In the genomic region with DNA sequence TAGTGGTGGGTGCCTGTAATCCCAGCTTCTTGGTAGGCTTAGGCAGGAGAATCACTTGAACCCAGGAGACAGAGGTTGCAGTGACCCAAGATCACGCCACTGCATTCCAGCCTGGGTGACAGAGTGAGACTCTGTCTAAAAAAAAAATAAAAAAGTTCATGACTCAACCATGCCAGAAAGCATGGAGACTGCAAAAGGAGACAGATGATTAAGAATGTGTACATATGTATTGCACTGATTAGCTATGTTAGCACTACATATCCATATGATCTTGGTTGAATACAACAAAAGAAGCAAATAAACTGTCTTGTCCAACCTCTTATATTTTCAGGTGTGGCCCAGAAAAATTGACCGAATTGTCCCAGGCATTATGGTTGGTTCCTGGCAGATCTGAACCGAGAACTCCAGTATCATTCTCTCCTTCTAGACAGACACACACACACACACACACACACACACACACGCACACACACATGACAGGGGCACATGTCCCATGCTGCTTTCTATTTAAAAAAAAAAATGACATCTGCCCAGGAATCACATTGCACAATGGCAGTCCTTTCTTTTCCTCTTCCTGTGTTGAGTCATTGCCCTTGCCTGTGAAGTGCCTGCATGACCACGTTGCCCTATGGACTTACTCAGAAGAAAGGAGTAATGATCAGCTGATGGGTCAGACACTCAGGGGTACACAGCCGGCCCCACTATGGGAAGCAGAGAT, we compare ENCODE assay signal across 1 cellular context.
A peak's percentile ranks its signal among the peaks of the same experiment; 100 is the strongest.
TF ChIP-seq lines count a peak whose summit lies in the region.

No MANE protein-coding gene starts in this region.

TF ChIP-seq in HepG2, 621 proteins besides CTCF, POLR2A, EP300 and RAD21 (continued from another document and continues in another):
- no peak for TF ChIP-seq ETS1 (CRISPR knock-in tag; IDR thresholded peaks at IDR 0.05)
- TF ChIP-seq SP5 (CRISPR knock-in tag; IDR thresholded peaks at IDR 0.05; ENCODE audit: borderline replicate concordance, low read depth): no peak
- no peak for TF ChIP-seq ZNF142 (CRISPR knock-in tag; IDR thresholded peaks at IDR 0.05)
- TF ChIP-seq NFIC (IDR thresholded peaks at IDR 0.05; ENCODE audit: low read length): peak; percentile 39; the same call in 1 of the 2 replicates
- no peak for TF ChIP-seq MZF1 (CRISPR knock-in tag; IDR thresholded peaks at IDR 0.05; ENCODE audit: borderline replicate concordance)
- no peak for TF ChIP-seq ZNF263 (CRISPR knock-in tag; IDR thresholded peaks at IDR 0.05)
- no peak for TF ChIP-seq ZFP91 (CRISPR knock-in tag; IDR thresholded peaks at IDR 0.05; ENCODE audit: borderline replicate concordance)
- TF ChIP-seq ZNF44 (CRISPR knock-in tag; IDR thresholded peaks at IDR 0.05): no peak
- no peak for TF ChIP-seq GZF1 (CRISPR knock-in tag; IDR thresholded peaks at IDR 0.05)
- TF ChIP-seq, protein P1, sequence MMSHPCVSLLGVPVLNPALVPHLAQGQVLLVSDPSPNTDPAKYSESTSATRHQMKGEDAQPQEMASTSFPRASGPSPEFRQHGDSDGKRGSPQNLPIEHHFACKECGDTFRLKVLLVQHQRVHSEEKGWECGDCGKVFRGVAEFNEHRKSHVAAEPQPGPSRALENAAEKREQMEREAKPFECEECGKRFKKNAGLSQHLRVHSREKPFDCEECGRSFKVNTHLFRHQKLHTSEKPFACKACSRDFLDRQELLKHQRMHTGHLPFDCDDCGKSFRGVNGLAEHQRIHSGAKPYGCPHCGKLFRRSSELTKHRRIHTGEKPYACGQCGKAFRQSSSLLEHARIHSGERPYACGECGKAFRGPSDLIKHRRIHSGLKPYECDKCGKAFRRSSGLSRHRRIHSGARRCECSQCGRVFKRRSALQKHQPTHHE (CRISPR knock-in tag; IDR thresholded peaks at IDR 0.05; ENCODE audit: borderline replicate concordance): no peak
- no peak for TF ChIP-seq KMT2A (CRISPR knock-in tag; IDR thresholded peaks at IDR 0.05)
- peak; percentile 38; the same call in 1 of the 2 replicates for TF ChIP-seq SIN3A (IDR thresholded peaks at IDR 0.05; ENCODE audit: borderline replicate concordance, low read depth, low read length)
- no peak for TF ChIP-seq ATF7 (IDR thresholded peaks at IDR 0.05)
- TF ChIP-seq ATF7 (CRISPR knock-in tag; IDR thresholded peaks at IDR 0.05): no peak
- TF ChIP-seq, protein P2, sequence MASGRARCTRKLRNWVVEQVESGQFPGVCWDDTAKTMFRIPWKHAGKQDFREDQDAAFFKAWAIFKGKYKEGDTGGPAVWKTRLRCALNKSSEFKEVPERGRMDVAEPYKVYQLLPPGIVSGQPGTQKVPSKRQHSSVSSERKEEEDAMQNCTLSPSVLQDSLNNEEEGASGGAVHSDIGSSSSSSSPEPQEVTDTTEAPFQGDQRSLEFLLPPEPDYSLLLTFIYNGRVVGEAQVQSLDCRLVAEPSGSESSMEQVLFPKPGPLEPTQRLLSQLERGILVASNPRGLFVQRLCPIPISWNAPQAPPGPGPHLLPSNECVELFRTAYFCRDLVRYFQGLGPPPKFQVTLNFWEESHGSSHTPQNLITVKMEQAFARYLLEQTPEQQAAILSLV (CRISPR knock-in tag; IDR thresholded peaks at IDR 0.05; ENCODE audit: borderline replicate concordance): no peak
- no peak for TF ChIP-seq RBAK (CRISPR knock-in tag; IDR thresholded peaks at IDR 0.05)
- no peak for TF ChIP-seq GABPA (IDR thresholded peaks at IDR 0.05; ENCODE audit: low read depth, low read length)
- peak; percentile 73; the same call in 1 of the 2 replicates for TF ChIP-seq GABPA (CRISPR knock-in tag; IDR thresholded peaks at IDR 0.05; ENCODE audit: low read depth)
- TF ChIP-seq MLLT10 (CRISPR knock-in tag; IDR thresholded peaks at IDR 0.05): no peak
- no peak for TF ChIP-seq ZNF740 (CRISPR knock-in tag; IDR thresholded peaks at IDR 0.05)
- TF ChIP-seq CAMTA2 (CRISPR knock-in tag; IDR thresholded peaks at IDR 0.05; ENCODE audit: borderline replicate concordance): no peak
- no peak for TF ChIP-seq MBD4 (IDR thresholded peaks at IDR 0.05; ENCODE audit: borderline replicate concordance, low read length)
- no peak for TF ChIP-seq NFYC (CRISPR knock-in tag; IDR thresholded peaks at IDR 0.05)
- no peak for TF ChIP-seq MTA3 (CRISPR knock-in tag; IDR thresholded peaks at IDR 0.05)
- 0 out of 2 replicates have a peak, but pooled peaks have one; percentile 18 for TF ChIP-seq RCOR2 (CRISPR knock-in tag; IDR thresholded peaks at IDR 0.05)
- TF ChIP-seq AKAP8 (CRISPR knock-in tag; IDR thresholded peaks at IDR 0.05): no peak
- no peak for TF ChIP-seq RELA (CRISPR knock-in tag; IDR thresholded peaks at IDR 0.05)
- TF ChIP-seq SRSF9 (IDR thresholded peaks at IDR 0.05; ENCODE audit: borderline replicate concordance, insufficient read depth, low read depth, low read length, poor library complexity, severe bottlenecking): no peak
- TF ChIP-seq TFE3 (CRISPR knock-in tag; IDR thresholded peaks at IDR 0.05): peak; percentile 61
- no peak for TF ChIP-seq NCOR1 (IDR thresholded peaks at IDR 0.05; ENCODE audit: borderline replicate concordance, low read length)
- TF ChIP-seq ZNF674 (CRISPR knock-in tag; IDR thresholded peaks at IDR 0.05; ENCODE audit: low read depth): no peak
- no peak for TF ChIP-seq ZNF33B (CRISPR knock-in tag; IDR thresholded peaks at IDR 0.05)
- no peak for TF ChIP-seq HES4 (CRISPR knock-in tag; IDR thresholded peaks at IDR 0.05; ENCODE audit: borderline replicate concordance)
- no peak for TF ChIP-seq ZNF557 (CRISPR knock-in tag; IDR thresholded peaks at IDR 0.05)
- TF ChIP-seq, protein P3, sequence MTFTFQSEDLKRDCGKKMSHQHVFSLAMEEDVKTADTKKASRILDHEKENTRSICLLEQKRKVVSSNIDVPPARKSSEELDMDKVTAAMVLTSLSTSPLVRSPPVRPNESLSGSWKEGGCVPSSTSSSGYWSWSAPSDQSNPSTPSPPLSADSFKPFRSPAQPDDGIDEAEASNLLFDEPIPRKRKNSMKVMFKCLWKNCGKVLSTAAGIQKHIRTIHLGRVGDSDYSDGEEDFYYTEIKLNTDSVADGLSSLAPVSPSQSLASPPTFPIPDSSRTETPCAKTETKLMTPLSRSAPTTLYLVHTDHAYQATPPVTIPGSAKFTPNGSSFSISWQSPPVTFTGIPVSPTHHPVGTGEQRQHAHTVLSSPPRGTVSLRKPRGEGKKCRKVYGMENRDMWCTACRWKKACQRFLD (CRISPR knock-in tag; IDR thresholded peaks at IDR 0.05; ENCODE audit: borderline replicate concordance): no peak
- no peak for TF ChIP-seq SATB2 (CRISPR knock-in tag; IDR thresholded peaks at IDR 0.05)
- no peak for TF ChIP-seq ZNF670 (CRISPR knock-in tag; IDR thresholded peaks at IDR 0.05; ENCODE audit: borderline replicate concordance)
- TF ChIP-seq ISL2 (CRISPR knock-in tag; IDR thresholded peaks at IDR 0.05): no peak
- TF ChIP-seq ZNF614 (CRISPR knock-in tag; IDR thresholded peaks at IDR 0.05; ENCODE audit: borderline replicate concordance): no peak
- no peak for TF ChIP-seq IRF2 (CRISPR knock-in tag; IDR thresholded peaks at IDR 0.05)
- no peak for TF ChIP-seq ZNF629 (CRISPR knock-in tag; conservative IDR thresholded peaks at IDR 0.05)
- no peak for TF ChIP-seq KLF13 (CRISPR knock-in tag; IDR thresholded peaks at IDR 0.05)
- no peak for TF ChIP-seq GLI4 (CRISPR knock-in tag; IDR thresholded peaks at IDR 0.05; ENCODE audit: borderline replicate concordance)
- no peak for TF ChIP-seq KLF15 (CRISPR knock-in tag; IDR thresholded peaks at IDR 0.05; ENCODE audit: borderline replicate concordance)
- 0 out of 2 replicates have a peak, but pooled peaks have one; percentile 39 for TF ChIP-seq FOXA3 (CRISPR knock-in tag; IDR thresholded peaks at IDR 0.05)
- TF ChIP-seq ZNF431 (CRISPR knock-in tag; IDR thresholded peaks at IDR 0.05; ENCODE audit: borderline replicate concordance, low read depth): no peak
- TF ChIP-seq FOXK2 (IDR thresholded peaks at IDR 0.05): no peak
- no peak for TF ChIP-seq NPAS2 (CRISPR knock-in tag; IDR thresholded peaks at IDR 0.05; ENCODE audit: borderline replicate concordance)
- no peak for TF ChIP-seq NR3C1 (CRISPR knock-in tag; IDR thresholded peaks at IDR 0.05)
- no peak; the same call in 1 of the 2 replicates for TF ChIP-seq HNF1B (CRISPR knock-in tag; IDR thresholded peaks at IDR 0.05)
